Comparison of ENCODE assay signal across 10 cellular contexts in genomic region chr15:31013863-31014607, GRCh38. TPM values are rescaled to one million over a fixed set of nuclear protein-coding genes. Genes with fewer than 3 reads are reported as not detected.
DNase-seq lines count a peak whose midpoint lies in the region; ATAC-seq and TF ChIP-seq lines count a peak whose summit lies in the region.
"Had no signal": no experiment of that assay in that cellular context is flagged by ENCODE, and none has a peak within 500 bp of the region (broad histone marks: within the 10 kb centered on the region; RNA-seq: fewer than 3 reads in every experiment).

No MANE protein-coding gene starts in this region.

- peak; percentile 65 for ATAC-seq in GM19372 (IDR thresholded peaks at IDR 0.05; ENCODE audit: low read depth, unreplicated experiment)
- ATAC-seq in HG03378 (IDR thresholded peaks at IDR 0.05; ENCODE audit: unreplicated experiment) = peak; percentile 87

- WGBS in esophagus, 2 donors = 38% methylated on average over 2 of the region's 2 CpGs

- DNase-seq in NCI-H1048 (lab: John Stamatoyannopoulos, UW) (no peak), right atrium auricular region (ENCODE audit: low spot score) (no peak), T1000 (lab: John Stamatoyannopoulos, UW) (no peak), iPS-NIHi7 (ENCODE audit: extremely low spot score) (no peak)
- DNase-seq: NCI-H187 treated with DMSO at 0.1 percent for 48 hours; stimulated activated CD4-positive, alpha-beta T cell treated with anti-CD3 and anti-CD28 coated beads, Interleukin-4, amount 100 ng/mL, for 4 hours had no signal

- peaks cover 3% of the 10 kb centered on the region; the same call in 1 of the 2 replicates for H3K27me3 ChIP-seq in DOHH2 (ENCODE audit: control insufficient read depth, low read length)
- H3K27me3 ChIP-seq in esophagus (ENCODE audit: control insufficient read depth in 1 of 2, insufficient read depth in 2 of 2, low read length in 2 of 2) = no peaks in the 10 kb centered on the region
- no peaks in the 10 kb centered on the region for H3K27me3 ChIP-seq in right atrium auricular region

- TF ChIP-seq CTCF in DOHH2 (IDR thresholded peaks at IDR 0.05; ENCODE audit: low read depth, low read length, poor library complexity, severe bottlenecking) (no peak), right atrium auricular region (IDR thresholded peaks at IDR 0.05) (no peak)

- peak overlapping the region; percentile 18; the same call in 1 of the 2 replicates for H3K4me2 ChIP-seq in DOHH2 (ENCODE audit: low read length)

- no peaks in the 10 kb centered on the region for H3K36me3 ChIP-seq in DOHH2 (ENCODE audit: control insufficient read depth, low read length)
- no peaks in the 10 kb centered on the region for H3K36me3 ChIP-seq in esophagus (ENCODE audit: control insufficient read depth in 2 of 2, insufficient read depth in 2 of 2, low read length in 1 of 2)
- H3K36me3 ChIP-seq in right atrium auricular region = no peaks in the 10 kb centered on the region

- H3K79me2 ChIP-seq in DOHH2 (ENCODE audit: control insufficient read depth, low read length) = no peaks in the 10 kb centered on the region

- no peak overlapping the region for H3K27ac ChIP-seq in DOHH2 (ENCODE audit: low read depth, low read length)
- H3K27ac ChIP-seq in esophagus (ENCODE audit: low read depth in 2 of 2, low read length in 1 of 2) = peak overlapping the region; percentile 33 to 45
- H3K27ac ChIP-seq in right atrium auricular region = no peak overlapping the region

- 0 out of 2 replicates have a peak, but pooled peaks cover 3% of the 10 kb centered on the region for H3K9me3 ChIP-seq in DOHH2 (ENCODE audit: control insufficient read depth, insufficient read depth, low read length)
- H3K9me3 ChIP-seq in esophagus (ENCODE audit: control insufficient read depth in 2 of 2, insufficient read depth in 1 of 2, low read depth in 1 of 2, low read length in 1 of 2) = peaks cover 0 to 3% of the 10 kb centered on the region in 2 donors
- H3K9me3 ChIP-seq in right atrium auricular region = peaks cover 0 to 34% of the 10 kb centered on the region in 2 donors

- no peaks in the 10 kb centered on the region for H3K9me2 ChIP-seq in DOHH2 (replicated peaks; ENCODE audit: control insufficient read depth, low read length)

- H3K4me1 ChIP-seq in DOHH2 (ENCODE audit: control insufficient read depth, low read length) (peaks cover 14% of the 10 kb centered on the region), esophagus (ENCODE audit: control insufficient read depth in 2 of 2, insufficient read depth in 2 of 2, low read length in 1 of 2) (no peaks in the 10 kb centered on the region), right atrium auricular region (no peaks in the 10 kb centered on the region)

- no peaks in the 10 kb centered on the region for H4K20me1 ChIP-seq in DOHH2 (ENCODE audit: control insufficient read depth, insufficient read depth, low read depth, low read length)

- H3K4me3 ChIP-seq in DOHH2 (ENCODE audit: low read length) = no peak overlapping the region
- no peak overlapping the region for H3K4me3 ChIP-seq in esophagus (ENCODE audit: low read depth in 1 of 2, low read length in 2 of 2)
- H3K4me3 ChIP-seq in right atrium auricular region = no peak overlapping the region

- H3F3A ChIP-seq in DOHH2 (ENCODE audit: control insufficient read depth, insufficient read depth) = no peaks in the 10 kb centered on the region

RNA-seq across cellular contexts. Expression of gene MTMR10, which starts 22.6 kb away (rescaled TPM):
- polyA plus RNA-seq in esophagus = 10 to 100 TPM; 11.7 to 26.4 TPM
- total RNA-seq in right atrium auricular region = 10 to 100 TPM; 23.3 to 25.0 TPM

Comparison
In these comparisons a context has a peak if more than half of its experiments do, and no peak if none do; other contexts are left out.
1. H3K27ac ChIP-seq: peak in esophagus (2 of 2); none in DOHH2 (single experiment) and right atrium auricular region (0 of 2).